In genomic region chr15:45634442-45635190, GRCh38 we compare ENCODE assay signal across 8 cellular contexts. TPM values are rescaled to one million over a fixed set of nuclear protein-coding genes. Genes with fewer than 3 reads are reported as not detected.
DNase-seq lines count a peak whose midpoint lies in the region; ATAC-seq lines count a peak whose summit lies in the region.

Gene SQOR, plus strand, starts transcription at chr15:45635029. Its CDS starts 23,895 bp downstream, at chr15:45658924.

- H3K36me3 Mint-ChIP-seq in activated CD8-positive, alpha-beta memory T cell treated with anti-CD3 and anti-CD28 coated beads, Interleukin-2, amount 10 ng/mL, durations not matched to agents 7 days and 5 days, result peaks cover 26% of the 10 kb centered on the region

- peak within 1 kb of the TSS; percentile 100 for H3K4me3 Mint-ChIP-seq in activated CD8-positive, alpha-beta memory T cell treated with anti-CD3 and anti-CD28 coated beads, Interleukin-2, amount 10 ng/mL, durations not matched to agents 7 days and 5 days

- H3K4me3 ChIP-seq in mucosa of rectum (ENCODE audit: low read length in 2 of 2), result peak within 1 kb of the TSS; percentile 94 to 97

- H3K4me1 Mint-ChIP-seq in activated CD8-positive, alpha-beta memory T cell treated with anti-CD3 and anti-CD28 coated beads, Interleukin-2, amount 10 ng/mL, durations not matched to agents 7 days and 5 days, result peaks cover 38% of the 10 kb centered on the region

- peak within 1 kb of the TSS; percentile 91 for H3K27ac Mint-ChIP-seq in activated CD8-positive, alpha-beta memory T cell treated with anti-CD3 and anti-CD28 coated beads, Interleukin-2, amount 10 ng/mL, durations not matched to agents 7 days and 5 days

- peak; percentile 75 for ATAC-seq in HG02678 (IDR thresholded peaks at IDR 0.05; ENCODE audit: unreplicated experiment)
- ATAC-seq in activated CD8-positive, alpha-beta memory T cell treated with anti-CD3 and anti-CD28 coated beads, Interleukin-2, amount 10 ng/mL, durations not matched to agents 7 days and 5 days, result peak; percentile 80

- H3K9me3 Mint-ChIP-seq in activated CD8-positive, alpha-beta memory T cell treated with anti-CD3 and anti-CD28 coated beads, Interleukin-2, amount 10 ng/mL, durations not matched to agents 7 days and 5 days (ENCODE audit: low read depth), result no peaks in the 10 kb centered on the region

- H3K27me3 Mint-ChIP-seq in activated CD8-positive, alpha-beta memory T cell treated with anti-CD3 and anti-CD28 coated beads, Interleukin-2, amount 10 ng/mL, durations not matched to agents 7 days and 5 days, result peaks cover 6% of the 10 kb centered on the region

- no peaks in the 10 kb centered on the region for H3K9me3 ChIP-seq in mucosa of rectum (ENCODE audit: control insufficient read depth in 2 of 2, low read length in 2 of 2)

- H3K27me3 ChIP-seq in mucosa of rectum (ENCODE audit: control insufficient read depth in 2 of 2, insufficient read depth in 2 of 2, low read length in 2 of 2), result no peaks in the 10 kb centered on the region

- H3K36me3 ChIP-seq in mucosa of rectum (ENCODE audit: control insufficient read depth in 2 of 2, insufficient read depth in 2 of 2, low read length in 2 of 2), result no peaks in the 10 kb centered on the region

- CTCF ChIA-PET in activated CD8-positive, alpha-beta memory T cell treated with anti-CD3 and anti-CD28 coated beads, Interleukin-2, amount 10 ng/mL, durations not matched to agents 7 days and 5 days (lab: Charles Lee), result interaction anchor here (0.7 to 2.3 kb wide), 14 partner anchors 11 to 435 kb away, joined by 3 to 8 read pairs (median 4); no protein-coding TSS in a partner anchor

- peak within 1 kb of the TSS; percentile 95 to 98 for H3K9ac ChIP-seq in mucosa of rectum (ENCODE audit: low read depth in 1 of 2, low read length in 2 of 2)

- peak; percentile 4 for DNase-seq in NCI-H1092 treated with DMSO at 0.1 percent for 48 hours (lab: John Stamatoyannopoulos, UW)
- DNase-seq in NCI-H1092 (lab: John Stamatoyannopoulos, UW), result no peak
- peak; percentile 83 for DNase-seq in NCI-H226
- peak; percentile 83 for DNase-seq in activated CD8-positive, alpha-beta memory T cell treated with anti-CD3 and anti-CD28 coated beads, Interleukin-2, amount 10 ng/mL, durations not matched to agents 7 days and 5 days
- peak; percentile 27 to 40 for DNase-seq in stimulated activated CD8-positive, alpha-beta memory T cell treated with anti-CD3 and anti-CD28 coated beads, Interleukin-7, amount 100 ng/mL, for 1 hour (ENCODE audit: low read depth in 2 of 2)

- H3K27ac ChIP-seq in mucosa of rectum (ENCODE audit: low read depth in 2 of 2, low read length in 2 of 2), result peak within 1 kb of the TSS; percentile 95 to 98

- H3K4me1 ChIP-seq in mucosa of rectum (ENCODE audit: control insufficient read depth in 2 of 2, insufficient read depth in 2 of 2, low read length in 2 of 2), result peaks cover 34 to 37% of the 10 kb centered on the region in 2 donors

- in situ Hi-C loops in endometrial microvascular endothelial cells (cut with HindIII; ENCODE audit: inconsistent ontology term, low pct_unique_long_range_greater_than_20kb, low sequenced_read_pairs), result no loop called here

RNA-seq across cellular contexts. Expression of gene SQOR, which starts in this region (rescaled TPM):
- total RNA-seq in activated CD8-positive, alpha-beta memory T cell treated with anti-CD3 and anti-CD28 coated beads, Interleukin-2, amount 10 ng/mL, durations not matched to agents 7 days and 5 days, result 10 to 100 TPM; 79.8 to 86.4 TPM
- 60.1 TPM for total RNA-seq in endometrial microvascular endothelial cells (ENCODE audit: inconsistent ontology term)
